Comparison of ENCODE assay signal across 1 cellular context in the genomic region with DNA sequence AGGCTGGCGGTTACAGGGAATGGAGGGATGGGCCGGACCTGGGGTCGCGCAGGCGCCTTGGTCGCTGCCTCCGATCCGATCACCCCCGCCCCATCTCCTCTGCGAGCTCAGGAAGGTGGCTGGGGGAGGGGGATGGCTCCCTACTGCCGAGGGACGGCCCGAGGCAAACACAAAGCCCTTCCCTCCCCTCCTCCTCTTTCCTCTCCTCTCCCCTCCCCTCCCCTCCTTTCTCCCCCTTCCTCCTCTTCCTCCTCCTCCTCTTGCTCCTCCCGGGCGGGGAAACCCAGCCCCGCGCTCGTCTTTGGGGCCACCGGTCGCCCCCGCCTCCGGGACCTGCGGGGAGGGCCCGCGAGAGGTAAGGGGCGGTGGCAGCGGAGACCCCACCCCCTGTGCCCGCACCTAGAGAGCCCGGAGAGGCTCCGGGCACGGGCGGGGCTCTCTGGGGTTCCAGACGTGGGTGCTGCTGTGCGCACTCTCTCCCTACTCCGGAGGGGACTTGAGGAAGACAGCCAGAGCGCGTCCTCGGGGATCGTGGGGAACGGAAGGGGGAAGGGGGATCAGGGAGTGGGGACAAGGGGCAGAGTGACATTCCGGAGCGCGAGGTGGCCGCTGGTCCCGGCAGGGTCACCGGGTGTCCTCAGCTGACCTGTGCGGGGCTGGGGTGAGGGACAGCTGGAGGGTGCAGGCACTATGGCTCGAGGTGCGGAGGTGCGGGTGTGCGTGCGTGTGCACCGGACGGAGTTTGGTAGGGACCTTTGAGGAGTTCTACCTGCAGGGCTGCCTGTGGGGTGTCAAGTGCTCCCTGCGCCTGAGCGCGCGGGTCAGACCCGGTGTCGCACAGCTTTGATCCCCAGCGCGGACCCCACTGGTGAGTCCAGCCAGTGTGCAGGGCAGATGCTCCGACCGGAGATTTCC.
TF ChIP-seq lines count a peak whose summit lies in the region.

A gene with protein sequence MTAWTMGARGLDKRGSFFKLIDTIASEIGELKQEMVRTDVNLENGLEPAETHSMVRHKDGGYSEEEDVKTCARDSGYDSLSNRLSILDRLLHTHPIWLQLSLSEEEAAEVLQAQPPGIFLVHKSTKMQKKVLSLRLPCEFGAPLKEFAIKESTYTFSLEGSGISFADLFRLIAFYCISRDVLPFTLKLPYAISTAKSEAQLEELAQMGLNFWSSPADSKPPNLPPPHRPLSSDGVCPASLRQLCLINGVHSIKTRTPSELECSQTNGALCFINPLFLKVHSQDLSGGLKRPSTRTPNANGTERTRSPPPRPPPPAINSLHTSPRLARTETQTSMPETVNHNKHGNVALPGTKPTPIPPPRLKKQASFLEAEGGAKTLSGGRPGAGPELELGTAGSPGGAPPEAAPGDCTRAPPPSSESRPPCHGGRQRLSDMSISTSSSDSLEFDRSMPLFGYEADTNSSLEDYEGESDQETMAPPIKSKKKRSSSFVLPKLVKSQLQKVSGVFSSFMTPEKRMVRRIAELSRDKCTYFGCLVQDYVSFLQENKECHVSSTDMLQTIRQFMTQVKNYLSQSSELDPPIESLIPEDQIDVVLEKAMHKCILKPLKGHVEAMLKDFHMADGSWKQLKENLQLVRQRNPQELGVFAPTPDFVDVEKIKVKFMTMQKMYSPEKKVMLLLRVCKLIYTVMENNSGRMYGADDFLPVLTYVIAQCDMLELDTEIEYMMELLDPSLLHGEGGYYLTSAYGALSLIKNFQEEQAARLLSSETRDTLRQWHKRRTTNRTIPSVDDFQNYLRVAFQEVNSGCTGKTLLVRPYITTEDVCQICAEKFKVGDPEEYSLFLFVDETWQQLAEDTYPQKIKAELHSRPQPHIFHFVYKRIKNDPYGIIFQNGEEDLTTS (plus strand): TSS at position 286 of the 915 bp plus-strand sequence. CDS start 131,344 bp downstream, outside the sequence.

TF ChIP-seq in HepG2, 621 proteins besides CTCF, POLR2A, EP300 and RAD21 (continued from another document and continues in another):
- TF ChIP-seq, protein P1, sequence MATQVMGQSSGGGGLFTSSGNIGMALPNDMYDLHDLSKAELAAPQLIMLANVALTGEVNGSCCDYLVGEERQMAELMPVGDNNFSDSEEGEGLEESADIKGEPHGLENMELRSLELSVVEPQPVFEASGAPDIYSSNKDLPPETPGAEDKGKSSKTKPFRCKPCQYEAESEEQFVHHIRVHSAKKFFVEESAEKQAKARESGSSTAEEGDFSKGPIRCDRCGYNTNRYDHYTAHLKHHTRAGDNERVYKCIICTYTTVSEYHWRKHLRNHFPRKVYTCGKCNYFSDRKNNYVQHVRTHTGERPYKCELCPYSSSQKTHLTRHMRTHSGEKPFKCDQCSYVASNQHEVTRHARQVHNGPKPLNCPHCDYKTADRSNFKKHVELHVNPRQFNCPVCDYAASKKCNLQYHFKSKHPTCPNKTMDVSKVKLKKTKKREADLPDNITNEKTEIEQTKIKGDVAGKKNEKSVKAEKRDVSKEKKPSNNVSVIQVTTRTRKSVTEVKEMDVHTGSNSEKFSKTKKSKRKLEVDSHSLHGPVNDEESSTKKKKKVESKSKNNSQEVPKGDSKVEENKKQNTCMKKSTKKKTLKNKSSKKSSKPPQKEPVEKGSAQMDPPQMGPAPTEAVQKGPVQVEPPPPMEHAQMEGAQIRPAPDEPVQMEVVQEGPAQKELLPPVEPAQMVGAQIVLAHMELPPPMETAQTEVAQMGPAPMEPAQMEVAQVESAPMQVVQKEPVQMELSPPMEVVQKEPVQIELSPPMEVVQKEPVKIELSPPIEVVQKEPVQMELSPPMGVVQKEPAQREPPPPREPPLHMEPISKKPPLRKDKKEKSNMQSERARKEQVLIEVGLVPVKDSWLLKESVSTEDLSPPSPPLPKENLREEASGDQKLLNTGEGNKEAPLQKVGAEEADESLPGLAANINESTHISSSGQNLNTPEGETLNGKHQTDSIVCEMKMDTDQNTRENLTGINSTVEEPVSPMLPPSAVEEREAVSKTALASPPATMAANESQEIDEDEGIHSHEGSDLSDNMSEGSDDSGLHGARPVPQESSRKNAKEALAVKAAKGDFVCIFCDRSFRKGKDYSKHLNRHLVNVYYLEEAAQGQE (IDR thresholded peaks at IDR 0.05; ENCODE audit: borderline replicate concordance in 1 of 2, low read depth in 1 of 2, low read length in 2 of 2): 0 out of 4 replicates have a peak, but pooled peaks of 1 of the 2 experiments have one; percentile 0
- TF ChIP-seq MTF1 (CRISPR knock-in tag; IDR thresholded peaks at IDR 0.05) (no peak), IRF2 (CRISPR knock-in tag; IDR thresholded peaks at IDR 0.05) (no peak), MZF1 (CRISPR knock-in tag; IDR thresholded peaks at IDR 0.05; ENCODE audit: borderline replicate concordance) (no peak), MBNL3 (CRISPR knock-in tag; conservative IDR thresholded peaks at IDR 0.05) (no peak), PAF1 (CRISPR knock-in tag; IDR thresholded peaks at IDR 0.05) (no peak), ZNF781 (CRISPR knock-in tag; IDR thresholded peaks at IDR 0.05; ENCODE audit: borderline replicate concordance, not compliant biosample characterization) (no peak), CCDC6 (CRISPR knock-in tag; IDR thresholded peaks at IDR 0.05) (no peak), ZNF678 (CRISPR knock-in tag; IDR thresholded peaks at IDR 0.05) (no peak), BRCA1 (CRISPR knock-in tag; IDR thresholded peaks at IDR 0.05) (no peak), ZNF343 (CRISPR knock-in tag; IDR thresholded peaks at IDR 0.05) (no peak; the same call in 1 of the 2 replicates), ELF4 (CRISPR knock-in tag; IDR thresholded peaks at IDR 0.05; ENCODE audit: borderline replicate concordance) (no peak), HDAC2 (CRISPR knock-in tag; IDR thresholded peaks at IDR 0.05) (no peak), ZFP36L2 (CRISPR knock-in tag; IDR thresholded peaks at IDR 0.05) (no peak), ZNF724P (CRISPR knock-in tag; IDR thresholded peaks at IDR 0.05; ENCODE audit: borderline replicate concordance) (no peak), ZSCAN9 (CRISPR knock-in tag; IDR thresholded peaks at IDR 0.05; ENCODE audit: borderline replicate concordance) (no peak), MIER3 (CRISPR knock-in tag; IDR thresholded peaks at IDR 0.05; ENCODE audit: borderline replicate concordance) (no peak), ZSCAN12 (CRISPR knock-in tag; IDR thresholded peaks at IDR 0.05) (no peak), ZNF672 (CRISPR knock-in tag; IDR thresholded peaks at IDR 0.05) (no peak), ZNF878 (CRISPR knock-in tag; IDR thresholded peaks at IDR 0.05) (no peak), ZNF670 (CRISPR knock-in tag; IDR thresholded peaks at IDR 0.05; ENCODE audit: borderline replicate concordance) (no peak), FOXK2 (IDR thresholded peaks at IDR 0.05) (no peak), ARNTL (CRISPR knock-in tag; IDR thresholded peaks at IDR 0.05) (no peak), ZNF788 (CRISPR knock-in tag; IDR thresholded peaks at IDR 0.05; ENCODE audit: borderline replicate concordance) (no peak)
- TF ChIP-seq, protein P2, sequence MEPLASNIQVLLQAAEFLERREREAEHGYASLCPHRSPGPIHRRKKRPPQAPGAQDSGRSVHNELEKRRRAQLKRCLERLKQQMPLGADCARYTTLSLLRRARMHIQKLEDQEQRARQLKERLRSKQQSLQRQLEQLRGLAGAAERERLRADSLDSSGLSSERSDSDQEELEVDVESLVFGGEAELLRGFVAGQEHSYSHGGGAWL (CRISPR knock-in tag; IDR thresholded peaks at IDR 0.05): peak; percentile 59; the same call in 1 of the 2 replicates
- TF ChIP-seq, protein P3, sequence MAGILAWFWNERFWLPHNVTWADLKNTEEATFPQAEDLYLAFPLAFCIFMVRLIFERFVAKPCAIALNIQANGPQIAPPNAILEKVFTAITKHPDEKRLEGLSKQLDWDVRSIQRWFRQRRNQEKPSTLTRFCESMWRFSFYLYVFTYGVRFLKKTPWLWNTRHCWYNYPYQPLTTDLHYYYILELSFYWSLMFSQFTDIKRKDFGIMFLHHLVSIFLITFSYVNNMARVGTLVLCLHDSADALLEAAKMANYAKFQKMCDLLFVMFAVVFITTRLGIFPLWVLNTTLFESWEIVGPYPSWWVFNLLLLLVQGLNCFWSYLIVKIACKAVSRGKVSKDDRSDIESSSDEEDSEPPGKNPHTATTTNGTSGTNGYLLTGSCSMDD (CRISPR knock-in tag; IDR thresholded peaks at IDR 0.05): no peak
- TF ChIP-seq, protein P4, sequence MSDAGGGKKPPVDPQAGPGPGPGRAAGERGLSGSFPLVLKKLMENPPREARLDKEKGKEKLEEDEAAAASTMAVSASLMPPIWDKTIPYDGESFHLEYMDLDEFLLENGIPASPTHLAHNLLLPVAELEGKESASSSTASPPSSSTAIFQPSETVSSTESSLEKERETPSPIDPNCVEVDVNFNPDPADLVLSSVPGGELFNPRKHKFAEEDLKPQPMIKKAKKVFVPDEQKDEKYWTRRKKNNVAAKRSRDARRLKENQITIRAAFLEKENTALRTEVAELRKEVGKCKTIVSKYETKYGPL (CRISPR knock-in tag; IDR thresholded peaks at IDR 0.05): no peak
- TF ChIP-seq, protein P5, sequence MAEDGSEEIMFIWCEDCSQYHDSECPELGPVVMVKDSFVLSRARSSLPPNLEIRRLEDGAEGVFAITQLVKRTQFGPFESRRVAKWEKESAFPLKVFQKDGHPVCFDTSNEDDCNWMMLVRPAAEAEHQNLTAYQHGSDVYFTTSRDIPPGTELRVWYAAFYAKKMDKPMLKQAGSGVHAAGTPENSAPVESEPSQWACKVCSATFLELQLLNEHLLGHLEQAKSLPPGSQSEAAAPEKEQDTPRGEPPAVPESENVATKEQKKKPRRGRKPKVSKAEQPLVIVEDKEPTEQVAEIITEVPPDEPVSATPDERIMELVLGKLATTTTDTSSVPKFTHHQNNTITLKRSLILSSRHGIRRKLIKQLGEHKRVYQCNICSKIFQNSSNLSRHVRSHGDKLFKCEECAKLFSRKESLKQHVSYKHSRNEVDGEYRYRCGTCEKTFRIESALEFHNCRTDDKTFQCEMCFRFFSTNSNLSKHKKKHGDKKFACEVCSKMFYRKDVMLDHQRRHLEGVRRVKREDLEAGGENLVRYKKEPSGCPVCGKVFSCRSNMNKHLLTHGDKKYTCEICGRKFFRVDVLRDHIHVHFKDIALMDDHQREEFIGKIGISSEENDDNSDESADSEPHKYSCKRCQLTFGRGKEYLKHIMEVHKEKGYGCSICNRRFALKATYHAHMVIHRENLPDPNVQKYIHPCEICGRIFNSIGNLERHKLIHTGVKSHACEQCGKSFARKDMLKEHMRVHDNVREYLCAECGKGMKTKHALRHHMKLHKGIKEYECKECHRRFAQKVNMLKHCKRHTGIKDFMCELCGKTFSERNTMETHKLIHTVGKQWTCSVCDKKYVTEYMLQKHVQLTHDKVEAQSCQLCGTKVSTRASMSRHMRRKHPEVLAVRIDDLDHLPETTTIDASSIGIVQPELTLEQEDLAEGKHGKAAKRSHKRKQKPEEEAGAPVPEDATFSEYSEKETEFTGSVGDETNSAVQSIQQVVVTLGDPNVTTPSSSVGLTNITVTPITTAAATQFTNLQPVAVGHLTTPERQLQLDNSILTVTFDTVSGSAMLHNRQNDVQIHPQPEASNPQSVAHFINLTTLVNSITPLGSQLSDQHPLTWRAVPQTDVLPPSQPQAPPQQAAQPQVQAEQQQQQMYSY (CRISPR knock-in tag; IDR thresholded peaks at IDR 0.05): peak; percentile 8; the same call in 1 of the 2 replicates
- TF ChIP-seq, protein P6, sequence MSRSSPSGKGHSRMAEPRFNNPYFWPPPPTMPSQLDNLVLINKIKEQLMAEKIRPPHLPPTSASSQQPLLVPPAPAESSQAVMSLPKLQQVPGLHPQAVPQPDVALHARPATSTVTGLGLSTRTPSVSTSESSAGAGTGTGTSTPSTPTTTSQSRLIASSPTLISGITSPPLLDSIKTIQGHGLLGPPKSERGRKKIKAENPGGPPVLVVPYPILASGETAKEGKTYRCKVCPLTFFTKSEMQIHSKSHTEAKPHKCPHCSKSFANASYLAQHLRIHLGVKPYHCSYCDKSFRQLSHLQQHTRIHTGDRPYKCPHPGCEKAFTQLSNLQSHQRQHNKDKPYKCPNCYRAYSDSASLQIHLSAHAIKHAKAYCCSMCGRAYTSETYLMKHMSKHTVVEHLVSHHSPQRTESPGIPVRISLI (CRISPR knock-in tag; IDR thresholded peaks at IDR 0.05; ENCODE audit: borderline replicate concordance): no peak
- TF ChIP-seq, protein P7, sequence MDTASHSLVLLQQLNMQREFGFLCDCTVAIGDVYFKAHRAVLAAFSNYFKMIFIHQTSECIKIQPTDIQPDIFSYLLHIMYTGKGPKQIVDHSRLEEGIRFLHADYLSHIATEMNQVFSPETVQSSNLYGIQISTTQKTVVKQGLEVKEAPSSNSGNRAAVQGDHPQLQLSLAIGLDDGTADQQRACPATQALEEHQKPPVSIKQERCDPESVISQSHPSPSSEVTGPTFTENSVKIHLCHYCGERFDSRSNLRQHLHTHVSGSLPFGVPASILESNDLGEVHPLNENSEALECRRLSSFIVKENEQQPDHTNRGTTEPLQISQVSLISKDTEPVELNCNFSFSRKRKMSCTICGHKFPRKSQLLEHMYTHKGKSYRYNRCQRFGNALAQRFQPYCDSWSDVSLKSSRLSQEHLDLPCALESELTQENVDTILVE (CRISPR knock-in tag; IDR thresholded peaks at IDR 0.05): no peak
- TF ChIP-seq, protein P8, sequence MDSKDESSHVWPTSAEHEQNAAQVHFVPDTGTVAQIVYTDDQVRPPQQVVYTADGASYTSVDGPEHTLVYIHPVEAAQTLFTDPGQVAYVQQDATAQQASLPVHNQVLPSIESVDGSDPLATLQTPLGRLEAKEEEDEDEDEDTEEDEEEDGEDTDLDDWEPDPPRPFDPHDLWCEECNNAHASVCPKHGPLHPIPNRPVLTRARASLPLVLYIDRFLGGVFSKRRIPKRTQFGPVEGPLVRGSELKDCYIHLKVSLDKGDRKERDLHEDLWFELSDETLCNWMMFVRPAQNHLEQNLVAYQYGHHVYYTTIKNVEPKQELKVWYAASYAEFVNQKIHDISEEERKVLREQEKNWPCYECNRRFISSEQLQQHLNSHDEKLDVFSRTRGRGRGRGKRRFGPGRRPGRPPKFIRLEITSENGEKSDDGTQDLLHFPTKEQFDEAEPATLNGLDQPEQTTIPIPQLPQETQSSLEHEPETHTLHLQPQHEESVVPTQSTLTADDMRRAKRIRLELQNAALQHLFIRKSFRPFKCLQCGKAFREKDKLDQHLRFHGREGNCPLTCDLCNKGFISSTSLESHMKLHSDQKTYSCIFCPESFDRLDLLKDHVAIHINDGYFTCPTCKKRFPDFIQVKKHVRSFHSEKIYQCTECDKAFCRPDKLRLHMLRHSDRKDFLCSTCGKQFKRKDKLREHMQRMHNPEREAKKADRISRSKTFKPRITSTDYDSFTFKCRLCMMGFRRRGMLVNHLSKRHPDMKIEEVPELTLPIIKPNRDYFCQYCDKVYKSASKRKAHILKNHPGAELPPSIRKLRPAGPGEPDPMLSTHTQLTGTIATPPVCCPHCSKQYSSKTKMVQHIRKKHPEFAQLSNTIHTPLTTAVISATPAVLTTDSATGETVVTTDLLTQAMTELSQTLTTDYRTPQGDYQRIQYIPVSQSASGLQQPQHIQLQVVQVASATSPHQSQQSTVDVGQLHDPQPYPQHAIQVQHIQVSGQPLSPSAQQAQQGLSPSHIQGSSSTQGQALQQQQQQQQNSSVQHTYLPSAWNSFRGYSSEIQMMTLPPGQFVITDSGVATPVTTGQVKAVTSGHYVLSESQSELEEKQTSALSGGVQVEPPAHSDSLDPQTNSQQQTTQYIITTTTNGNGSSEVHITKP (CRISPR knock-in tag; IDR thresholded peaks at IDR 0.05; ENCODE audit: low read depth): no peak
